13 cellular contexts compared by ENCODE assay signal in the genomic region with DNA sequence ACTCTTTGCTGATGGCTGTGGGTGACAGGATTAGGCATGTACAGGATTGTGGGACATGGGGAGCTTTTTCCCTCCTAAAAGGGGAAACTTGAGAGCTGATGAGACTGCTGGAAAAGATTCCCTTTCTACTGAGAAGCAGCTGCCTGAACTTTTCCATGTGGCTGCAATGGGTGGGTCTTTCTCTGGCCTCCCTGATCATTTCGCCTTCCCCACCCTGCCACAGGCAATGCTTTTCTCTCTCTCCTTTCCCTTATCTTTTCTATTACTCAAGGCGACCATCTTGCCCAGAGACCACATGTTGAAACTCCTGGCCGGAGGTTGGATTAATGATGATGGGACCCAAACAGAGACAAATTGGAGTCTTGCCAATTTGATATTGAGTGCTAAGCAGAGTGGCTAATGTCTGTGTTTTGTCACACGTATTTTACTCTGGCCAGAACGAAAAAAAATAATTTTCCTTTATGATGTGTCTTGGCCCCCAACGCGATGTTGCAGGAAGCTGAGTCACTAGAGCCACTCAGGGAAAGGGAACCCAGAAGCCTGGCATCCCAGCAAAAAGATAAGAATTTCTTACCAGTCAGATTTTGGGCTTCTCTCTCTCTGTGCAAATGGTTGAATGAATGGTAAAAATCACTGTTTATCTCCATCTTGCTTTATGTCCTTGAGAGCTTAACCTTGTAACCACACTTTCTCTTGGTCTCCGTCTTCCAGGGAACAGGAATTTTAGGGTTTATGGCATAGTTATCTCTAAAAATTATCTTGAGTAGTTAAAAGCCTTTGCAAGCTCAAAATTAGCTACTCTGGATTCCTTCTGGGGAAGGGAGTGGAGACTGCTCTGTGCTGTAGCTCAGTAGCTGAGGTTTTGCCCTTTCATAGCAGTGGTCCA. TPM values are rescaled to one million over a fixed set of nuclear protein-coding genes. Genes with fewer than 3 reads are reported as not detected.
A peak's percentile ranks its signal among the peaks of the same experiment; 100 is the strongest.
DNase-seq lines count a peak whose midpoint lies in the region; ATAC-seq and TF ChIP-seq lines count a peak whose summit lies in the region.
"Had no signal": no experiment of that assay in that cellular context is flagged by ENCODE, and none has a peak within 500 bp of the region (broad histone marks: within the 10 kb centered on the region; RNA-seq: fewer than 3 reads in every experiment).

No MANE protein-coding gene starts in this region.

- H3K27ac Mint-ChIP-seq in activated T-cell treated with anti-CD3 and anti-CD28 coated beads, Interleukin-2, amount 50 U/mL, for 72 hours = no peak overlapping the region
- H3K27ac Mint-ChIP-seq in activated naive CD8-positive, alpha-beta T cell treated with anti-CD3 and anti-CD28 coated beads, Interleukin-2, amount 50 U/mL, for 24 hours = peak overlapping the region; percentile 79
- peak overlapping the region; percentile 48 to 69 for H3K27ac Mint-ChIP-seq in stimulated activated naive CD8-positive, alpha-beta T cell treated with anti-CD3 and anti-CD28 coated beads, Interleukin-15, amount 100 ng/mL, for 72 hours
- H3K27ac Mint-ChIP-seq: CD4-positive, alpha-beta T cell had no signal

- DNase-seq in activated T-cell treated with anti-CD3 and anti-CD28 coated beads, Interleukin-2, amount 50 U/mL, for 72 hours = no peak
- DNase-seq in activated T-cell treated with anti-CD3 and anti-CD28 coated beads, Interleukin-2, amount 50 U/mL, for 4 hours = no peak
- DNase-seq in M059J (ENCODE audit: low read depth) (peak; percentile 2), A673 (ENCODE audit: low spot score) (no peak)
- no peak for DNase-seq in activated naive CD8-positive, alpha-beta T cell treated with anti-CD3 and anti-CD28 coated beads, Interleukin-2, amount 50 U/mL, for 24 hours
- DNase-seq in stimulated activated naive CD8-positive, alpha-beta T cell treated with anti-CD3 and anti-CD28 coated beads, Interleukin-15, amount 100 ng/mL, for 72 hours = no peak
- DNase-seq: CD4-positive, alpha-beta T cell; DMS79; NCI-H1436 treated with DMSO at 0.1 percent for 48 hours; NCI-H2081 had no signal

- intact Hi-C loops in A673 (cut with micrococcal nuclease; ENCODE audit: unreplicated experiment) = no loop called here

- peaks cover 54% of the 10 kb centered on the region for H3K4me1 Mint-ChIP-seq in activated T-cell treated with anti-CD3 and anti-CD28 coated beads, Interleukin-2, amount 50 U/mL, for 72 hours (ENCODE audit: low read depth)
- H3K4me1 Mint-ChIP-seq in activated T-cell treated with anti-CD3 and anti-CD28 coated beads, Interleukin-2, amount 50 U/mL, for 4 hours (ENCODE audit: low read depth) = peaks cover 27% of the 10 kb centered on the region
- peaks cover 68% of the 10 kb centered on the region for H3K4me1 Mint-ChIP-seq in activated naive CD8-positive, alpha-beta T cell treated with anti-CD3 and anti-CD28 coated beads, Interleukin-2, amount 50 U/mL, for 24 hours
- H3K4me1 Mint-ChIP-seq in stimulated activated naive CD8-positive, alpha-beta T cell treated with anti-CD3 and anti-CD28 coated beads, Interleukin-15, amount 100 ng/mL, for 72 hours = peaks cover 67% of the 10 kb centered on the region

- no peak overlapping the region for H3K27ac ChIP-seq in A673 (ENCODE audit: low read depth, low read length, poor library complexity, severe bottlenecking)
- H3K27ac ChIP-seq: HL-60 had no signal

- H3K27me3 Mint-ChIP-seq in activated T-cell treated with anti-CD3 and anti-CD28 coated beads, Interleukin-2, amount 50 U/mL, for 72 hours (ENCODE audit: low read depth) = no peaks in the 10 kb centered on the region
- no peaks in the 10 kb centered on the region for H3K27me3 Mint-ChIP-seq in activated T-cell treated with anti-CD3 and anti-CD28 coated beads, Interleukin-2, amount 50 U/mL, for 4 hours (ENCODE audit: low read depth)
- H3K27me3 Mint-ChIP-seq in activated naive CD8-positive, alpha-beta T cell treated with anti-CD3 and anti-CD28 coated beads, Interleukin-2, amount 50 U/mL, for 24 hours = no peaks in the 10 kb centered on the region
- no peaks in the 10 kb centered on the region for H3K27me3 Mint-ChIP-seq in stimulated activated naive CD8-positive, alpha-beta T cell treated with anti-CD3 and anti-CD28 coated beads, Interleukin-15, amount 100 ng/mL, for 72 hours
- H3K27me3 Mint-ChIP-seq: CD4-positive, alpha-beta T cell had no signal

- no peak for TF ChIP-seq CTCF in A673 (conservative IDR thresholded peaks at IDR 0.05; ENCODE audit: low read depth, low read length)

- H3K4me3 Mint-ChIP-seq in activated T-cell treated with anti-CD3 and anti-CD28 coated beads, Interleukin-2, amount 50 U/mL, for 72 hours = peak overlapping the region; percentile 27 to 65
- H3K4me3 Mint-ChIP-seq in activated T-cell treated with anti-CD3 and anti-CD28 coated beads, Interleukin-2, amount 50 U/mL, for 4 hours = no peak overlapping the region
- H3K4me3 Mint-ChIP-seq in activated naive CD8-positive, alpha-beta T cell treated with anti-CD3 and anti-CD28 coated beads, Interleukin-2, amount 50 U/mL, for 24 hours = peak overlapping the region; percentile 17
- H3K4me3 Mint-ChIP-seq in stimulated activated naive CD8-positive, alpha-beta T cell treated with anti-CD3 and anti-CD28 coated beads, Interleukin-15, amount 100 ng/mL, for 72 hours = peak overlapping the region; percentile 60 to 84
- H3K4me3 Mint-ChIP-seq: CD4-positive, alpha-beta T cell had no signal

- no peaks in the 10 kb centered on the region for H3K4me1 ChIP-seq in A673 (ENCODE audit: insufficient read depth, low read length, poor library complexity, severe bottlenecking)

- no peak overlapping the region for H3K4me3 ChIP-seq in A673 (ENCODE audit: low read depth, low read length, poor library complexity, severe bottlenecking)
- H3K4me3 ChIP-seq: GM12878 had no signal

- ATAC-seq in activated T-cell treated with anti-CD3 and anti-CD28 coated beads, Interleukin-2, amount 50 U/mL, for 72 hours (replicated peaks in 1 of 2) = no peak
- no peak for ATAC-seq in activated T-cell treated with anti-CD3 and anti-CD28 coated beads, Interleukin-2, amount 50 U/mL, for 4 hours
- no peak for ATAC-seq in activated naive CD8-positive, alpha-beta T cell treated with anti-CD3 and anti-CD28 coated beads, Interleukin-2, amount 50 U/mL, for 24 hours
- ATAC-seq in stimulated activated naive CD8-positive, alpha-beta T cell treated with anti-CD3 and anti-CD28 coated beads, Interleukin-15, amount 100 ng/mL, for 72 hours = no peak
- no peak for ATAC-seq in HG03108 (IDR thresholded peaks at IDR 0.05; ENCODE audit: unreplicated experiment)
- ATAC-seq: GM12878 had no signal

- H3K27me3 ChIP-seq in A673 (replicated peaks; ENCODE audit: insufficient read depth, low read depth, low read length, poor library complexity) = no peaks in the 10 kb centered on the region

- CTCF ChIA-PET in A673 (lab: Charles Lee) = no interaction called here

- POLR2A ChIA-PET in A673 (lab: Charles Lee; ENCODE audit: low non-redundant PET) = no interaction called here

- peaks cover 0 to 1% of the 10 kb centered on the region in 2 donors for H3K9me3 Mint-ChIP-seq in activated T-cell treated with anti-CD3 and anti-CD28 coated beads, Interleukin-2, amount 50 U/mL, for 72 hours
- no peaks in the 10 kb centered on the region for H3K9me3 Mint-ChIP-seq in activated T-cell treated with anti-CD3 and anti-CD28 coated beads, Interleukin-2, amount 50 U/mL, for 4 hours
- H3K9me3 Mint-ChIP-seq in activated naive CD8-positive, alpha-beta T cell treated with anti-CD3 and anti-CD28 coated beads, Interleukin-2, amount 50 U/mL, for 24 hours = peaks cover 13% of the 10 kb centered on the region
- peaks cover 0 to 7% of the 10 kb centered on the region in 2 donors for H3K9me3 Mint-ChIP-seq in stimulated activated naive CD8-positive, alpha-beta T cell treated with anti-CD3 and anti-CD28 coated beads, Interleukin-15, amount 100 ng/mL, for 72 hours
- H3K9me3 Mint-ChIP-seq: CD4-positive, alpha-beta T cell had no signal

- BruUV-seq in A673 (replicated peaks; lab: Mats Ljungman, UMichigan) = no TSS peak

- peaks cover 3 to 5% of the 10 kb centered on the region in 2 donors for H3K36me3 Mint-ChIP-seq in activated T-cell treated with anti-CD3 and anti-CD28 coated beads, Interleukin-2, amount 50 U/mL, for 72 hours (ENCODE audit: insufficient read depth in 2 of 2)
- no peaks in the 10 kb centered on the region for H3K36me3 Mint-ChIP-seq in activated T-cell treated with anti-CD3 and anti-CD28 coated beads, Interleukin-2, amount 50 U/mL, for 4 hours (ENCODE audit: insufficient read depth)
- H3K36me3 Mint-ChIP-seq in activated naive CD8-positive, alpha-beta T cell treated with anti-CD3 and anti-CD28 coated beads, Interleukin-2, amount 50 U/mL, for 24 hours (ENCODE audit: low read depth) = peaks cover 5% of the 10 kb centered on the region

- H3K9me3 ChIP-seq in A673 (ENCODE audit: low read depth, low read length, poor library complexity, severe bottlenecking) = no peaks in the 10 kb centered on the region

- H3K36me3 ChIP-seq in A673 (ENCODE audit: insufficient read depth, low read length, poor library complexity, severe bottlenecking) = no peaks in the 10 kb centered on the region

RNA-seq across cellular contexts. Expression of a gene that starts 19.4 kb away (rescaled TPM):
- total RNA-seq in activated T-cell treated with anti-CD3 and anti-CD28 coated beads, Interleukin-2, amount 50 U/mL, for 72 hours = 10 to 100 TPM; 51.7 to 55.9 TPM
- 10 to 100 TPM in 2 of 3 donors, 1 to 10 TPM in 1; 8.1 to 14.8 (median 11.4) TPM for total RNA-seq in activated T-cell treated with anti-CD3 and anti-CD28 coated beads, Interleukin-2, amount 50 U/mL, for 4 hours
- 0.81 and 1.3 TPM in 2 replicates for total RNA-seq in M059J (2014; rRNA removed; shearing (Covaris generic))
- 0.28 and 0.90 TPM in 2 replicates for total RNA-seq in A673 (2021)
